In genomic region chr5:30413540-30413939, GRCh38 we compare ENCODE assay signal across 22 cellular contexts.
DNase-seq lines count a peak whose midpoint lies in the region; ATAC-seq, FAIRE-seq and TF ChIP-seq lines count a peak whose summit lies in the region.
"Had no signal": no experiment of that assay in that cellular context is flagged by ENCODE, and none has a peak within 500 bp of the region (broad histone marks: within the 10 kb centered on the region; RNA-seq: fewer than 3 reads in every experiment).

No MANE protein-coding gene starts in this region.

- no peak overlapping the region for H3K4me3 ChIP-seq in IMR-90 (ENCODE audit: insufficient read depth, low read depth, low read length)
- H3K4me3 ChIP-seq in endodermal cell (ENCODE audit: low read length): no peak overlapping the region
- no peak overlapping the region for H3K4me3 ChIP-seq in HAP-1
- no peak overlapping the region for H3K4me3 ChIP-seq in aorta (ENCODE audit: low read length in 2 of 2)
- H3K4me3 ChIP-seq: GM12878, psoas muscle, SJSA1, spleen had no signal

- H3K27ac Mint-ChIP-seq in endodermal cell (no peak overlapping the region), progenitor cell of endocrine pancreas (no peak overlapping the region)
- H3K27ac Mint-ChIP-seq: activated naive CD8-positive, alpha-beta T cell treated with anti-CD3 and anti-CD28 coated beads, Interleukin-2, amount 50 U/mL, for 24 hours; natural killer cell had no signal

- H2BK5ac ChIP-seq in IMR-90 (ENCODE audit: low read depth, low read length, poor library complexity, severe bottlenecking): no peak overlapping the region

- no peak overlapping the region for H2AK5ac ChIP-seq in IMR-90 (ENCODE audit: low read depth, low read length)

- BruUV-seq in IMR-90 (replicated peaks; lab: Mats Ljungman, UMichigan): no TSS peak

- CTCF ChIA-PET in IMR-90 (lab: Yijun Ruan, JAX): interaction anchor here (0.6 to 1.0 kb wide), 2 partner anchors 19 to 373 kb away, joined by 3 read pairs; no protein-coding TSS in a partner anchor

- no peak overlapping the region for H2BK120ac ChIP-seq in IMR-90 (ENCODE audit: low read depth, low read length)

- H4K8ac ChIP-seq in IMR-90 (ENCODE audit: low read depth in 2 of 2, low read length in 2 of 2): no peak overlapping the region

- no peak; the same call in 1 of the 2 replicates for TF ChIP-seq RAD21 in IMR-90 (IDR thresholded peaks at IDR 0.05; ENCODE audit: low read length)

- no peak overlapping the region for H2BK20ac ChIP-seq in IMR-90 (ENCODE audit: low read depth, low read length)

- TF ChIP-seq CTCF in IMR-90 (conservative IDR thresholded peaks at IDR 0.05; ENCODE audit: low read depth, low read length) (peak; percentile 27; the same call in 1 of the 2 replicates), endodermal cell (conservative IDR thresholded peaks at IDR 0.05) (peak; percentile 60), progenitor cell of endocrine pancreas (IDR thresholded peaks at IDR 0.05; ENCODE audit: unreplicated experiment) (peak; percentile 26)

- H4K20me1 ChIP-seq in IMR-90 (ENCODE audit: insufficient read depth, low read length): no peaks in the 10 kb centered on the region

- no peak for ATAC-seq in IMR-90 (ENCODE audit: low read depth)
- ATAC-seq in aorta (ENCODE audit: low FRiP score): no peak
- ATAC-seq: activated naive CD8-positive, alpha-beta T cell treated with anti-CD3 and anti-CD28 coated beads, Interleukin-2, amount 50 U/mL, for 24 hours; GM12878; natural killer cell; psoas muscle had no signal

- H3K36me3 Mint-ChIP-seq in endodermal cell (ENCODE audit: low read depth) (no peaks in the 10 kb centered on the region), progenitor cell of endocrine pancreas (ENCODE audit: insufficient read depth) (no peaks in the 10 kb centered on the region)

- no peak overlapping the region for H4K91ac ChIP-seq in IMR-90 (ENCODE audit: insufficient read depth, low read depth, low read length)

- H3K9me3 Mint-ChIP-seq in endodermal cell (no peaks in the 10 kb centered on the region), progenitor cell of endocrine pancreas (ENCODE audit: low read depth) (no peaks in the 10 kb centered on the region)

- H4K5ac ChIP-seq in IMR-90 (ENCODE audit: low read depth, low read length): no peak overlapping the region

- H3K4me3 Mint-ChIP-seq in endodermal cell (no peak overlapping the region), progenitor cell of endocrine pancreas (ENCODE audit: low read depth) (no peak overlapping the region)
- H3K4me3 Mint-ChIP-seq: activated naive CD8-positive, alpha-beta T cell treated with anti-CD3 and anti-CD28 coated beads, Interleukin-2, amount 50 U/mL, for 24 hours; natural killer cell had no signal

- no peak overlapping the region for H3K14ac ChIP-seq in IMR-90 (replicated peaks; ENCODE audit: low read depth, low read length)

- H3K36me3 ChIP-seq in IMR-90 (ENCODE audit: control insufficient read depth, insufficient read depth, low read length) (no peaks in the 10 kb centered on the region), endodermal cell (ENCODE audit: control insufficient read depth, insufficient read depth, low read length) (no peaks in the 10 kb centered on the region), HAP-1 (replicated peaks) (no peaks in the 10 kb centered on the region), aorta (ENCODE audit: control insufficient read depth in 1 of 2, insufficient read depth in 2 of 2, low read length in 1 of 2) (no peaks in the 10 kb centered on the region)
- H3K36me3 ChIP-seq: SJSA1, spleen had no signal

- TF ChIP-seq POLR2A in IMR-90 (IDR thresholded peaks at IDR 0.05; ENCODE audit: low read depth, low read length): no peak

- H3K27me3 Mint-ChIP-seq in endodermal cell (ENCODE audit: insufficient read depth) (no peaks in the 10 kb centered on the region), progenitor cell of endocrine pancreas (no peaks in the 10 kb centered on the region)
- H3K27me3 Mint-ChIP-seq: activated naive CD8-positive, alpha-beta T cell treated with anti-CD3 and anti-CD28 coated beads, Interleukin-2, amount 50 U/mL, for 24 hours had no signal

- no peak overlapping the region for H2AFZ ChIP-seq in IMR-90 (replicated peaks; ENCODE audit: low read length, poor library complexity)

- H2BK15ac ChIP-seq in IMR-90 (ENCODE audit: low read depth, low read length): no peak overlapping the region

- intact Hi-C loops in IMR-90 (cut with micrococcal nuclease) (no loop called here), aorta (cut with DNase I) (no loop called here)

- dilution Hi-C loops in IMR-90 (cut with HindIII; ENCODE audit: low sequenced_read_pairs, unreplicated experiment): no loop called here

- H3K79me1 ChIP-seq in IMR-90 (ENCODE audit: low read depth in 1 of 2, low read length in 2 of 2): no peaks in the 10 kb centered on the region

- H3K18ac ChIP-seq in IMR-90 (ENCODE audit: low read depth, low read length): no peak overlapping the region

- no peaks in the 10 kb centered on the region for H3K9me3 ChIP-seq in IMR-90 (ENCODE audit: control insufficient read depth, insufficient read depth, low read length)
- no peaks in the 10 kb centered on the region for H3K9me3 ChIP-seq in endodermal cell (ENCODE audit: control insufficient read depth, low read length)
- H3K9me3 ChIP-seq in HAP-1: no peaks in the 10 kb centered on the region
- H3K9me3 ChIP-seq in aorta (ENCODE audit: control insufficient read depth, low read length): no peaks in the 10 kb centered on the region
- H3K9me3 ChIP-seq: psoas muscle, SJSA1, spleen had no signal

- in situ Hi-C loops in IMR-90 (cut with MboI; ENCODE audit: low sequenced_read_pairs) (loop anchor here (25.0 kb wide), 1 partner anchor 1074 kb away; no protein-coding TSS in a partner anchor), HAP-1 (cut with MboI; ENCODE audit: low sequenced_read_pairs) (no loop called here)

- POLR2A ChIA-PET in IMR-90 (lab: Charles Lee; ENCODE audit: unreplicated experiment): no interaction called here

- no peaks in the 10 kb centered on the region for H3K27me3 ChIP-seq in IMR-90 (ENCODE audit: control insufficient read depth, insufficient read depth, low read length)
- H3K27me3 ChIP-seq in endodermal cell (ENCODE audit: control insufficient read depth, insufficient read depth, low read length, poor library complexity, severe bottlenecking): no peaks in the 10 kb centered on the region
- no peaks in the 10 kb centered on the region for H3K27me3 ChIP-seq in HAP-1 (ENCODE audit: low read depth)
- no peaks in the 10 kb centered on the region for H3K27me3 ChIP-seq in aorta (ENCODE audit: control insufficient read depth in 1 of 2, insufficient read depth in 2 of 2, low read length in 1 of 2)
- H3K27me3 ChIP-seq: SJSA1, spleen had no signal

- H3K4me1 ChIP-seq in IMR-90 (ENCODE audit: control insufficient read depth, insufficient read depth, low read length) (no peaks in the 10 kb centered on the region), endodermal cell (ENCODE audit: control insufficient read depth, insufficient read depth, low read length) (no peaks in the 10 kb centered on the region), HAP-1 (peaks cover 6% of the 10 kb centered on the region), aorta (ENCODE audit: control insufficient read depth in 1 of 2, insufficient read depth in 2 of 2, low read length in 2 of 2) (no peaks in the 10 kb centered on the region)
- H3K4me1 ChIP-seq: psoas muscle, SJSA1, spleen had no signal

- DNase-seq in IMR-90 (no peak), RCC 7860 (ENCODE audit: low spot score) (no peak), endodermal cell (no peak), progenitor cell of endocrine pancreas (ENCODE audit: low spot score, unreplicated experiment) (no peak), T-helper 9 cell (no peak), HAP-1 (ENCODE audit: low spot score in 2 of 2) (no peak), aorta (no peak)
- DNase-seq: activated CD4-positive, alpha-beta T cell treated with anti-CD3 and anti-CD28 coated beads for 1 hour; activated naive CD8-positive, alpha-beta T cell treated with anti-CD3 and anti-CD28 coated beads, Interleukin-2, amount 50 U/mL, for 24 hours; central memory CD4-positive, alpha-beta T cell; effector CD4-positive, alpha-beta T cell; GF-D8; head of caudate nucleus; natural killer cell; NCI-H2029; NCI-H510A; psoas muscle; spleen; stimulated activated CD8-positive, alpha-beta memory T cell treated with anti-CD3 and anti-CD28 coated beads, Interleukin-4, amount 100 ng/mL, for 48 hours had no signal

- H3K4me2 ChIP-seq in IMR-90 (ENCODE audit: low read depth, low read length): no peak overlapping the region; the same call in 1 of the 2 replicates

- H3K4me1 Mint-ChIP-seq in endodermal cell (no peaks in the 10 kb centered on the region), progenitor cell of endocrine pancreas (ENCODE audit: low read depth) (no peaks in the 10 kb centered on the region)
- H3K4me1 Mint-ChIP-seq: activated naive CD8-positive, alpha-beta T cell treated with anti-CD3 and anti-CD28 coated beads, Interleukin-2, amount 50 U/mL, for 24 hours; natural killer cell had no signal

- H3K56ac ChIP-seq in IMR-90 (ENCODE audit: extremely low read depth, insufficient read depth, low read length): no peak overlapping the region

- peak; percentile 44 for FAIRE-seq in RCC 7860 (lab: Jason Lieb, UNC)
- FAIRE-seq: D721Med, GM12878 had no signal

- no peak overlapping the region for H3K23ac ChIP-seq in IMR-90 (ENCODE audit: low read depth, low read length)

- WGBS in IMR-90 (ENCODE audit: extremely low coverage in 2 of 2, insufficient read length in 1 of 2), 2 experiments: no CpG with 5 or more reads among the region's 2 CpGs
- 68 to 73% methylated on average over 2 of the region's 2 CpGs for WGBS in endodermal cell (ENCODE audit: insufficient coverage in 1 of 2, insufficient read length in 1 of 2), 2 experiments
- 14 to 15% methylated on average over 2 of the region's 2 CpGs for WGBS in aorta, 2 donors

- no peaks in the 10 kb centered on the region for H3K9me1 ChIP-seq in IMR-90 (ENCODE audit: insufficient read depth, low read length)

- no peak overlapping the region for H3K4ac ChIP-seq in IMR-90 (ENCODE audit: low read depth, low read length)

- H3K27ac ChIP-seq in IMR-90 (ENCODE audit: insufficient read depth, low read length) (no peak overlapping the region), endodermal cell (ENCODE audit: low read depth, low read length) (no peak overlapping the region), aorta (ENCODE audit: low read depth in 1 of 2, low read length in 2 of 2) (no peak overlapping the region)
- H3K27ac ChIP-seq: psoas muscle, SJSA1, spleen had no signal

- H2AK9ac ChIP-seq in IMR-90 (replicated peaks; ENCODE audit: low read depth, low read length, poor library complexity): no peak overlapping the region

- H3K9ac ChIP-seq in IMR-90 (ENCODE audit: low read depth, low read length) (no peak overlapping the region), endodermal cell (ENCODE audit: extremely low read depth, low read length, poor library complexity, severe bottlenecking) (no peak overlapping the region)

TF ChIP-seq in IMR-90, 13 proteins besides CTCF, POLR2A, EP300 and RAD21:
- TF ChIP-seq CHD1 (IDR thresholded peaks at IDR 0.05; ENCODE audit: low read depth, low read length): no peak
TF ChIP-seq in IMR-90: peak in this region for 0.
